In the genomic region with DNA sequence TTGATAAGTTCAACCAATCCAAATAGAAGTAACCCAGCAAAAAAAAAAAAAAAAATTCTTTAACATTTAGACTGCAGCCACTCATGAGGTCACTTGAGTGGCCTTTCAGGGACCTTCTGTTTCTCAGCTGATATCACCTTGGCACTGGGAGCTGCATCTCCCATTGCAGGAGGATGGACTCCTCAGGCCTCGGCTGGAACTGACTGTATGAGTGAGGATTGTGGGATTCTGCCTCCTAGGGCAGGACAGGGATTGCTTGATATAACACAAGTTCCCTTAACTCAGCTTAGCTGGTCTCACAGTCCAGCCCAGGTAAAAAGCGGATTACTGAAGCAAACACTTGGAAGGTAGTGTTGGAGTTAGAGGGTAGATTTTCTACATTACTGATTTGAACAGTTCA, we compare ENCODE assay signal across 8 cellular contexts. TPM values are rescaled to one million over a fixed set of nuclear protein-coding genes. Genes with fewer than 3 reads are reported as not detected.
"Had no signal": no experiment of that assay in that cellular context is flagged by ENCODE, and none has a peak within 500 bp of the region (broad histone marks: within the 10 kb centered on the region; RNA-seq: fewer than 3 reads in every experiment).

No MANE protein-coding gene starts in this region.

- FAIRE-seq: H54, HTR-8/SVneo, K562 had no signal

- H3K4me3 ChIP-seq: K562 had no signal

- H3K4me3 Mint-ChIP-seq: H9 had no signal

- DNase-seq: GOT3, H9, HCEC 1CT, IMR-90 had no signal

RNA-seq across cellular contexts. Expression of a gene that starts 3.5 kb away (rescaled TPM):
- total RNA-seq: HT-29, IMR-90 had no signal
- polyA plus RNA-seq: IMR-90 had no signal
